Comparison of ENCODE assay signal across 13 cellular contexts in genomic region chr4:45662996-45663395, GRCh38.
DNase-seq lines count a peak whose midpoint lies in the region; ATAC-seq, FAIRE-seq and TF ChIP-seq lines count a peak whose summit lies in the region.
"Had no signal": no experiment of that assay in that cellular context is flagged by ENCODE, and none has a peak within 500 bp of the region (broad histone marks: within the 10 kb centered on the region; RNA-seq: fewer than 3 reads in every experiment).

No MANE protein-coding gene starts in this region.

- in situ Hi-C loops in brain microvascular endothelial cell (cut with HindIII; ENCODE audit: low pct_ligation_motif_present, low sequenced_read_pairs), result no loop called here

- H3K27ac Mint-ChIP-seq in activated CD8-positive, alpha-beta T cell treated with anti-CD3 and anti-CD28 coated beads for 36 hours, result no peak overlapping the region
- H3K27ac Mint-ChIP-seq in WTC11, result no peak overlapping the region

- H3K9ac ChIP-seq in kidney (ENCODE audit: low read length in 2 of 2), result no peak overlapping the region
- H3K9ac ChIP-seq: BLaER1 had no signal

- no peaks in the 10 kb centered on the region for H3K4me1 ChIP-seq in kidney (ENCODE audit: control insufficient read depth in 1 of 2, insufficient read depth in 1 of 2, low read depth in 1 of 2, low read length in 2 of 2)
- H3K4me1 ChIP-seq: BLaER1 had no signal

- no peak for ATAC-seq in activated CD8-positive, alpha-beta T cell treated with anti-CD3 and anti-CD28 coated beads for 36 hours
- ATAC-seq in WTC11, result no peak
- ATAC-seq: HCT116; stimulated activated naive CD8-positive, alpha-beta T cell treated with anti-CD3 and anti-CD28 coated beads, Interleukin-15, Interleukin-2, amounts not matched to agents 100 U/mL and 50 U/mL, for 24 hours had no signal

- H3K27me3 ChIP-seq in brain microvascular endothelial cell (replicated peaks), result no peaks in the 10 kb centered on the region
- H3K27me3 ChIP-seq: BLaER1 had no signal

- H3K36me3 ChIP-seq in brain microvascular endothelial cell (replicated peaks) (no peaks in the 10 kb centered on the region), kidney (ENCODE audit: control insufficient read depth in 1 of 2, insufficient read depth in 2 of 2, low read length in 2 of 2) (no peaks in the 10 kb centered on the region)
- H3K36me3 ChIP-seq: BLaER1 had no signal

- no peak for TF ChIP-seq POLR2A in GM12892 (IDR thresholded peaks at IDR 0.05; ENCODE audit: low read depth, low read length)

- DNase-seq in A172 (ENCODE audit: low spot score) (peak; percentile 35), M059J (ENCODE audit: low read depth) (peak; percentile 9), brain microvascular endothelial cell (peak; percentile 17), kidney (no peak), foreskin fibroblast (no peak), GM12892 (ENCODE audit: insufficient read length) (no peak), WTC11 (ENCODE audit: low spot score) (no peak)
- DNase-seq in activated CD8-positive, alpha-beta T cell treated with anti-CD3 and anti-CD28 coated beads for 36 hours, result no peak
- DNase-seq: activated CD4-positive, alpha-beta T cell treated with anti-CD3 and anti-CD28 coated beads, Interleukin-2, amount 50 U/mL, for 48 hours; stimulated activated naive CD8-positive, alpha-beta T cell treated with anti-CD3 and anti-CD28 coated beads, Interleukin-15, Interleukin-2, amounts not matched to agents 100 U/mL and 50 U/mL, for 24 hours had no signal

- H3K9me3 Mint-ChIP-seq in activated CD8-positive, alpha-beta T cell treated with anti-CD3 and anti-CD28 coated beads for 36 hours, result peaks cover 2% of the 10 kb centered on the region
- H3K9me3 Mint-ChIP-seq in WTC11, result no peaks in the 10 kb centered on the region

- no peaks in the 10 kb centered on the region for H3K36me3 Mint-ChIP-seq in activated CD8-positive, alpha-beta T cell treated with anti-CD3 and anti-CD28 coated beads for 36 hours (ENCODE audit: low read depth)
- H3K36me3 Mint-ChIP-seq in WTC11, result no peaks in the 10 kb centered on the region

- no peaks in the 10 kb centered on the region for H3K4me1 Mint-ChIP-seq in activated CD8-positive, alpha-beta T cell treated with anti-CD3 and anti-CD28 coated beads for 36 hours (ENCODE audit: low read depth)
- H3K4me1 Mint-ChIP-seq in WTC11, result no peaks in the 10 kb centered on the region

- H3K27me3 Mint-ChIP-seq in activated CD8-positive, alpha-beta T cell treated with anti-CD3 and anti-CD28 coated beads for 36 hours, result no peaks in the 10 kb centered on the region
- H3K27me3 Mint-ChIP-seq in WTC11 (ENCODE audit: low read depth), result no peaks in the 10 kb centered on the region

- H3K27ac ChIP-seq in brain microvascular endothelial cell (no peak overlapping the region), kidney (ENCODE audit: low read depth in 2 of 2, low read length in 2 of 2) (no peak overlapping the region)
- H3K27ac ChIP-seq: BLaER1 had no signal

- H3K4me3 ChIP-seq in brain microvascular endothelial cell (ENCODE audit: low read depth, low read length) (no peak overlapping the region), kidney (ENCODE audit: low read length in 2 of 2) (no peak overlapping the region), foreskin fibroblast (ENCODE audit: low read depth in 1 of 2, low read length in 2 of 2) (no peak overlapping the region)
- H3K4me3 ChIP-seq: BLaER1 had no signal

- H3K4me3 Mint-ChIP-seq in activated CD8-positive, alpha-beta T cell treated with anti-CD3 and anti-CD28 coated beads for 36 hours, result no peak overlapping the region
- no peak overlapping the region for H3K4me3 Mint-ChIP-seq in WTC11

- POLR2A ChIA-PET in activated CD8-positive, alpha-beta T cell treated with anti-CD3 and anti-CD28 coated beads for 36 hours (lab: Charles Lee), result no interaction called here
- POLR2A ChIA-PET in WTC11 (lab: Charles Lee), result interaction anchor here (0.5 kb wide), 1 partner anchor 633 kb away, joined by 3 read pairs; no protein-coding TSS in a partner anchor

- FAIRE-seq in kidney (lab: Jason Lieb, UNC) (peak; percentile 61), GM12892 (lab: Jason Lieb, UNC) (no peak)
- FAIRE-seq: GM18507 had no signal

- no peaks in the 10 kb centered on the region for H3K9me3 ChIP-seq in kidney (ENCODE audit: control insufficient read depth in 1 of 2, low read length in 2 of 2)
- H3K9me3 ChIP-seq: BLaER1 had no signal

- CTCF ChIA-PET in activated CD8-positive, alpha-beta T cell treated with anti-CD3 and anti-CD28 coated beads for 36 hours (lab: Charles Lee), result interaction anchor here (1.4 kb wide), 1 partner anchor 8 kb away, joined by 3 read pairs; no protein-coding TSS in a partner anchor
- CTCF ChIA-PET in WTC11 (lab: Charles Lee), result no interaction called here

- intact Hi-C loops in kidney (cut with DNase I), result no loop called here
- intact Hi-C loops in activated CD8-positive, alpha-beta T cell treated with anti-CD3 and anti-CD28 coated beads for 36 hours (cut with micrococcal nuclease), result no loop called here

- TF ChIP-seq CTCF in brain microvascular endothelial cell (IDR thresholded peaks at IDR 0.05; ENCODE audit: low read depth, low read length, missing control alignments), result no peak
- TF ChIP-seq CTCF in kidney (IDR thresholded peaks at IDR 0.05; ENCODE audit: borderline replicate concordance, extremely low read depth, insufficient read depth), result no peak
- no peak for TF ChIP-seq CTCF in foreskin fibroblast (IDR thresholded peaks at IDR 0.05; ENCODE audit: low read depth, low read length)
- no peak for TF ChIP-seq CTCF in activated CD8-positive, alpha-beta T cell treated with anti-CD3 and anti-CD28 coated beads for 36 hours (IDR thresholded peaks at IDR 0.05)
- no peak for TF ChIP-seq CTCF in WTC11 (IDR thresholded peaks at IDR 0.05)

TF ChIP-seq in WTC11, 78 proteins besides CTCF, POLR2A, EP300 and RAD21:
- no peak for TF ChIP-seq JUN (CRISPR knock-in tag; IDR thresholded peaks at IDR 0.05)
- TF ChIP-seq CREM (CRISPR knock-in tag; IDR thresholded peaks at IDR 0.05), result no peak
- TF ChIP-seq CBFB (CRISPR knock-in tag; IDR thresholded peaks at IDR 0.05; ENCODE audit: low read depth), result no peak
- no peak for TF ChIP-seq HMGA2 (CRISPR knock-in tag; IDR thresholded peaks at IDR 0.05)
- no peak for TF ChIP-seq E2F1 (CRISPR knock-in tag; IDR thresholded peaks at IDR 0.05)
- TF ChIP-seq ARID4B (CRISPR knock-in tag; IDR thresholded peaks at IDR 0.05; ENCODE audit: borderline replicate concordance), result no peak
- TF ChIP-seq HMGXB4 (CRISPR knock-in tag; IDR thresholded peaks at IDR 0.05), result no peak

Comparison
In these comparisons a context has a peak if more than half of its experiments do, and no peak if none do; other contexts are left out.
1. DNase-seq: peak in A172 (single experiment), M059J (single experiment) and brain microvascular endothelial cell (single experiment); none in kidney (single experiment), foreskin fibroblast (0 of 2), activated CD8-positive, alpha-beta T cell treated with anti-CD3 and anti-CD28 coated beads for 36 hours (single experiment), GM12892 (single experiment) and WTC11 (single experiment).